Comparison of ENCODE assay signal across 1 cellular context in the genomic region with DNA sequence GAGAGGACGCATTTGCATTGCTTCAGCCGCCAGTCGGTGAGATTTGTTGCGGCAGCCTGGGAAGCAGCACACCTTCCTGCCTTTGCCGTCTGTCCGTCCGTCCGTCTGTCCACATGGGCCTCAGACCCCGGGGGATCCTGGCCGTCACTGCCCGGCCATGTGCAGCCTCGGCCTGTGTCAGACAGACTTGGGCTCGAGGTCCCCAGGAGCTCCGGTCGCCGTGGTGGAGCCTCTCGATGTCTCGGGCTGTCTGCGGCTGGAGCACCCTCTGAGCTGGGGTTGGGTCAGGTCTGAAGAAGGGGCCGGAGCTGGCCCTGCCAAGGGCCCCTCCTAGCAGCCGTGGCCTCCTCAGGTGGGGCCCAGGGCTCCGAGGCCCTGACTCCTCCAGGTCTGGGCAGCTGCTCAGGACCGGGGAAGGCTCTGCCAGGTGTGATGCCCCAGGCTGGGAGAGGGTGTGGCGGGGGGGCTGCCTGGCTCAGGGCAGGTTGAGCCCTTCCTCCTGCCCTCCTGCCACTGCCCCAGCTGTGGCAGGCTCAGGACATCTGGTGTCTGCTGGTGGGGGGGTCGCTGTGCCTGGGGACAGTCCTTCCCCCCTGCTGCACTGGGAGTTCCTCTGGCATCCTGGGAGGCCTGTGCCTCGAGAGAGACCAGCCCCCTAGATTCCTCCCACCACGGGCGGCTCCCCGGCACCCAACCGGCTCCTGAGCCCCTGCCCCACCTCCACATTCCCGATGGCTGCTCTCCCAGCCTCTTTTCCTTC.
TF ChIP-seq lines count a peak whose summit lies in the region.

No MANE protein-coding gene starts in this region.

TF ChIP-seq in GM12891, 5 proteins besides CTCF, POLR2A, EP300 and RAD21 (continued from another document):
- TF ChIP-seq PAX5 (IDR thresholded peaks at IDR 0.05; ENCODE audit: insufficient read depth, low read length, severe bottlenecking) (no peak), POLR2AphosphoS5 (IDR thresholded peaks at IDR 0.05; ENCODE audit: low read depth, low read length) (no peak), TAF1 (IDR thresholded peaks at IDR 0.05; ENCODE audit: low read depth, low read length) (no peak), POU2F2 (IDR thresholded peaks at IDR 0.05; ENCODE audit: low read depth, low read length) (no peak)
